ENCODE assay signal across 8 cellular contexts in the genomic region with DNA sequence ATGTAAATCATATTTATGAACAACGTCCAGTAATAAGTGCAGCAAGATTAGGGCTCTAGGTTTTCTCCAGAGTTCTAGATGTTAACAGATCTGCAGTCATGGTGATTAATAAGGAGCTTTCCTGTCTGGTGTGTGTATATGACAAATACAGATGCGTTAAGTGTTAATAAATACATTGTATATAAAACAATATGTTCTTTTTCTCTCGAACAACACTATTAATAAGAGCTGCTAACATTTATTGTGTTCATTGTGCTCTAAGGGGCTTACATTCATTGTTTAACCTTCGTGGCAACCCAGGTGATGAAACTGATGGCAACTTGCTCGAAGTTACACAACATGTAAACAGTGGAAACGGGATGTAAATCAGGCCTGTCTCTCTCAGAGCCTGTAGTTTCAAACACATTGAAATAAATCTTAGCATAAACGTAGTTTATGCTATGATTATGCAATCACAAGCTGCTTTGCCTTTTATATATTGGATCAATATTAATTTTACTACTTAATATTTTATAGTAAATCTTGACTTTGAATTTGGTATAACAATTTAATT. TPM values are rescaled to one million over a fixed set of nuclear protein-coding genes. Genes with fewer than 3 reads are reported as not detected.
DNase-seq lines count a peak whose midpoint lies in the region; TF ChIP-seq lines count a peak whose summit lies in the region.

No MANE protein-coding gene starts in this region.

- H3K27me3 Mint-ChIP-seq in dendritic cell treated with granulocyte-macrophage colony-stimulating factor and Interleukin-4, amounts not matched to agents 40 ng/mL and 50 ng/mL, for 4 days: peaks cover 12% of the 10 kb centered on the region
- peaks cover 5% of the 10 kb centered on the region for H3K27me3 Mint-ChIP-seq in nephron (ENCODE audit: low read depth)

- DNase-seq in DMS153 (lab: John Stamatoyannopoulos, UW) (peak; percentile 11), MV-4-11 (lab: John Stamatoyannopoulos, UW) (peak; percentile 40), posterior cingulate gyrus (no peak), AG20443 (ENCODE audit: low spot score) (no peak), SK-N-DZ (ENCODE audit: low spot score) (no peak)
- DNase-seq in activated CD4-positive, alpha-beta T cell treated with anti-CD3 and anti-CD28 coated beads, Interleukin-2, amount 50 U/mL, for 48 hours: no peak

- intact Hi-C loops in dendritic cell treated with granulocyte-macrophage colony-stimulating factor and Interleukin-4, amounts not matched to agents 40 ng/mL and 50 ng/mL, for 4 days (cut with micrococcal nuclease): no loop called here
- intact Hi-C loops in posterior cingulate gyrus (cut with DNase I): no loop called here

- peaks cover 11% of the 10 kb centered on the region for H3K4me1 Mint-ChIP-seq in dendritic cell treated with granulocyte-macrophage colony-stimulating factor and Interleukin-4, amounts not matched to agents 40 ng/mL and 50 ng/mL, for 4 days (ENCODE audit: low read depth)
- H3K4me1 Mint-ChIP-seq in nephron: peaks cover 6% of the 10 kb centered on the region

- no peaks in the 10 kb centered on the region for H3K36me3 Mint-ChIP-seq in dendritic cell treated with granulocyte-macrophage colony-stimulating factor and Interleukin-4, amounts not matched to agents 40 ng/mL and 50 ng/mL, for 4 days (ENCODE audit: low read depth)
- no peaks in the 10 kb centered on the region for H3K36me3 Mint-ChIP-seq in nephron (ENCODE audit: low read depth)

- no peaks in the 10 kb centered on the region for H3K9me3 Mint-ChIP-seq in dendritic cell treated with granulocyte-macrophage colony-stimulating factor and Interleukin-4, amounts not matched to agents 40 ng/mL and 50 ng/mL, for 4 days
- no peaks in the 10 kb centered on the region for H3K9me3 Mint-ChIP-seq in nephron

- H3K4me3 Mint-ChIP-seq in dendritic cell treated with granulocyte-macrophage colony-stimulating factor and Interleukin-4, amounts not matched to agents 40 ng/mL and 50 ng/mL, for 4 days: peak overlapping the region; percentile 89
- H3K4me3 Mint-ChIP-seq in nephron: peak overlapping the region; percentile 89 to 94 (median 91)

- no peak for TF ChIP-seq CTCF in nephron (IDR thresholded peaks at IDR 0.05; ENCODE audit: unreplicated experiment in 3 of 3)

- H3K27ac Mint-ChIP-seq in dendritic cell treated with granulocyte-macrophage colony-stimulating factor and Interleukin-4, amounts not matched to agents 40 ng/mL and 50 ng/mL, for 4 days: no peak overlapping the region
- no peak overlapping the region for H3K27ac Mint-ChIP-seq in nephron

RNA-seq across cellular contexts. Expression of a gene that starts 0.5 kb away (rescaled TPM):
- 18.4 and 18.6 TPM in 2 replicates for polyA plus RNA-seq in SK-N-DZ (2014; cell fraction: cytosol; rRNA removed)
- polyA plus RNA-seq in SK-N-DZ (2014; cell fraction: nucleus; rRNA removed): 12.5 and 16.6 TPM in 2 replicates

RNA-seq across cellular contexts. Expression of a gene that starts 54.5 kb away (rescaled TPM):
- polyA plus RNA-seq in SK-N-DZ (2014; cell fraction: cytosol; rRNA removed): 82.5 and 85.3 TPM in 2 replicates
- polyA plus RNA-seq in SK-N-DZ (2014; cell fraction: nucleus; rRNA removed): 46.2 and 56.6 TPM in 2 replicates

Comparison
In these comparisons a context has a peak if more than half of its experiments do, and no peak if none do; other contexts are left out.
1. DNase-seq: peak in DMS153 (single experiment) and MV-4-11 (single experiment); none in posterior cingulate gyrus (0 of 10), AG20443 (single experiment), SK-N-DZ (single experiment) and activated CD4-positive, alpha-beta T cell treated with anti-CD3 and anti-CD28 coated beads, Interleukin-2, amount 50 U/mL, for 48 hours (0 of 2).